Comparison of ENCODE assay signal across 9 cellular contexts in the genomic region with DNA sequence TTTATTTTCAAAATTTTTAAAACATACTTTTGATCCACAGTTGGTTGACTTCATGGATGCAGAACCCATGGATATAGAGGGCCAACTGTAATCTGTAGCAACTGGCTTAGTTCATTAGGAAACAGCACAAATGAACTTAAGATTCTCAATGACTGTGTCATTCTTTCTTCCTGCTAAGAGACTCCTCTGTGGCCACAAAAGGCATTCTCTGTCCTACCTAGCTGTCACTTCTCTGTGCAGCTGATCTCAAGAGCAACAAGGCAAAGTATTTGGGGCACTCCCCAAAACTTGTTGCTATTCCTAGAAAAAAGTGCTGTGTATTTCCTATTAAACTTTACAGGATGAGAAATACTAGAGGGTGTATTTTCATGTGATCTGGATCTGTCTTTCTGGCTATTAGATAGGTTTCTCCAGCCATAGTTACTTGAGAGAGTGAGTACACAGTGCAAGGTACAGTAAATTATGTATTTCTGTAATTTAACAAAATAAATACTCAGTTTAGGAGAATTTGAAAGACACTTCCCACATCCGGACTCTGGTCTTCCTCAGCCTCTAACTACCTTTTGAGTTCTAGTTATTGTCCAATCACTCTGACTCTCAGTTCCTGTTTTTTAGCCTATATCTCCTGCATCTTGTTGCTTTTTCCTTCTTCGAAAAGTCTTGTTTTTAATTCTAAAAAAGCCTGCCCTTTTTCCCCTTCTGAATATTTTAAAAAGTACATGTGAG. TPM values are rescaled to one million over a fixed set of nuclear protein-coding genes. Genes with fewer than 3 reads are reported as not detected.
DNase-seq lines count a peak whose midpoint lies in the region; ATAC-seq and TF ChIP-seq lines count a peak whose summit lies in the region.
"Had no signal": no experiment of that assay in that cellular context is flagged by ENCODE, and none has a peak within 500 bp of the region (broad histone marks: within the 10 kb centered on the region; RNA-seq: fewer than 3 reads in every experiment).

No MANE protein-coding gene starts in this region.

- H3K9me3 Mint-ChIP-seq in activated B cell treated with CpG ODN at 0.5 μM for 24 hours (no peaks in the 10 kb centered on the region), type B pancreatic cell (peaks cover 6% of the 10 kb centered on the region)

- intact Hi-C loops in activated B cell treated with CpG ODN at 0.5 μM for 24 hours (cut with micrococcal nuclease): no loop called here
- intact Hi-C loops in thyroid gland (cut with DNase I): no loop called here

- H3K27me3 Mint-ChIP-seq in activated B cell treated with CpG ODN at 0.5 μM for 24 hours (no peaks in the 10 kb centered on the region), type B pancreatic cell (no peaks in the 10 kb centered on the region)

- H3K9me3 ChIP-seq in thyroid gland: no peaks in the 10 kb centered on the region

- ATAC-seq in GM18519 (IDR thresholded peaks at IDR 0.05; ENCODE audit: low FRiP score, unreplicated experiment): peak; percentile 77
- ATAC-seq in GM21576 (IDR thresholded peaks at IDR 0.05; ENCODE audit: unreplicated experiment): peak; percentile 83
- ATAC-seq in HG03457 (IDR thresholded peaks at IDR 0.05; ENCODE audit: unreplicated experiment): peak; percentile 84
- no peak for ATAC-seq in activated B cell treated with CpG ODN at 0.5 μM for 24 hours (ENCODE audit: low read depth)

- no peak for DNase-seq in activated B cell treated with CpG ODN at 0.5 μM for 24 hours
- no peak for DNase-seq in NCI-H446 treated with DMSO at 0.1 percent for 48 hours (lab: John Stamatoyannopoulos, UW)
- no peak for DNase-seq in type B pancreatic cell (ENCODE audit: extremely low spot score, unreplicated experiment)
- DNase-seq in thyroid gland: no peak
- no peak for DNase-seq in GM10248 (ENCODE audit: extremely low spot score)

- TF ChIP-seq CTCF in activated B cell treated with CpG ODN at 0.5 μM for 24 hours (IDR thresholded peaks at IDR 0.05) (no peak), type B pancreatic cell (conservative IDR thresholded peaks at IDR 0.05) (no peak), thyroid gland (IDR thresholded peaks at IDR 0.05) (no peak), GM10248 (IDR thresholded peaks at IDR 0.05; ENCODE audit: control extremely low read depth, extremely low read depth, low read depth, missing control alignments) (no peak)

- no peaks in the 10 kb centered on the region for H3K27me3 ChIP-seq in thyroid gland

- H3K4me1 ChIP-seq in thyroid gland: peaks cover 0 to 6% of the 10 kb centered on the region in 2 donors
- H3K4me1 ChIP-seq: parathyroid adenoma had no signal

- H3K27ac Mint-ChIP-seq in activated B cell treated with CpG ODN at 0.5 μM for 24 hours (no peak overlapping the region), type B pancreatic cell (no peak overlapping the region)

- peaks cover 5% of the 10 kb centered on the region for H3K36me3 Mint-ChIP-seq in activated B cell treated with CpG ODN at 0.5 μM for 24 hours (ENCODE audit: low read depth)
- no peaks in the 10 kb centered on the region for H3K36me3 Mint-ChIP-seq in type B pancreatic cell

- CTCF ChIA-PET in activated B cell treated with CpG ODN at 0.5 μM for 24 hours (lab: Charles Lee): interaction anchor here (0.7 kb wide), 1 partner anchor 44 kb away, joined by 3 read pairs; no protein-coding TSS in a partner anchor
- CTCF ChIA-PET in GM10248 (lab: Yijun Ruan, JAX): interaction anchor here (1.0 kb wide), 1 partner anchor 11 kb away, joined by 3 read pairs; no protein-coding TSS in a partner anchor

- no peak for TF ChIP-seq POLR2A in thyroid gland (IDR thresholded peaks at IDR 0.05)

- H3K27ac ChIP-seq in thyroid gland: no peak overlapping the region
- H3K27ac ChIP-seq: parathyroid adenoma had no signal

- H3K4me3 Mint-ChIP-seq in activated B cell treated with CpG ODN at 0.5 μM for 24 hours (peak overlapping the region; percentile 35), type B pancreatic cell (no peak overlapping the region)

- no peaks in the 10 kb centered on the region for H3K36me3 ChIP-seq in thyroid gland

- no peak overlapping the region for H3K4me3 ChIP-seq in thyroid gland (replicated peaks in 1 of 3)

- H3K4me1 Mint-ChIP-seq in activated B cell treated with CpG ODN at 0.5 μM for 24 hours (peaks cover 11% of the 10 kb centered on the region), type B pancreatic cell (ENCODE audit: unreplicated experiment) (no peaks in the 10 kb centered on the region)

- 84 to 89% methylated on average over 2 of the region's 2 CpGs for WGBS in thyroid gland, 2 donors

- POLR2A ChIA-PET in activated B cell treated with CpG ODN at 0.5 μM for 24 hours (lab: Charles Lee) (interaction anchor here (0.6 kb wide), 1 partner anchor 1174 kb away, joined by 3 read pairs; no protein-coding TSS in a partner anchor), GM10248 (lab: Yijun Ruan, JAX) (no interaction called here)

RNA-seq across cellular contexts. Expression of gene TLR2, which starts 21.8 kb away (rescaled TPM):
- total RNA-seq in activated B cell treated with CpG ODN at 0.5 μM for 24 hours (3.6 and 4.3 TPM in 2 replicates), type B pancreatic cell (ENCODE audit: low replicate concordance) (0.74 and 1.2 TPM in 2 replicates), thyroid gland (1 to 10 TPM; 5.5 to 9.9 (median 7.7) TPM)

RNA-seq across cellular contexts. Expression of gene RNF175, which starts 53.9 kb away (rescaled TPM):
- total RNA-seq in activated B cell treated with CpG ODN at 0.5 μM for 24 hours: not detected in 2 replicates
- total RNA-seq in type B pancreatic cell (ENCODE audit: low replicate concordance): 0.38 and 11.3 TPM in 2 replicates
- 1 to 10 TPM in 1 of 4 donors, not detected in 3; 3.4 TPM for total RNA-seq in thyroid gland
